In genomic region chr3:43621974-43622739, GRCh38 we compare ENCODE assay signal across 8 cellular contexts.
DNase-seq lines count a peak whose midpoint lies in the region; ATAC-seq and TF ChIP-seq lines count a peak whose summit lies in the region.

Gene ANO10 (minus strand): TSS chr3:43622011. CDS start chr3:43605852, 16,159 bp downstream.

- H3K4me1 Mint-ChIP-seq in nephron: peaks cover 17% of the 10 kb centered on the region

- peak; percentile 98 for ATAC-seq in stimulated activated naive CD8-positive, alpha-beta T cell treated with anti-CD3 and anti-CD28 coated beads, Interleukin-15, Interleukin-2, amounts not matched to agents 100 U/mL and 50 U/mL, for 24 hours

- TF ChIP-seq CTCF in MM.1S (IDR thresholded peaks at IDR 0.05; ENCODE audit: low read length) (no peak), nephron (IDR thresholded peaks at IDR 0.05; ENCODE audit: unreplicated experiment in 3 of 3) (no peak)

- no peaks in the 10 kb centered on the region for H3K27me3 ChIP-seq in HAP-1 (ENCODE audit: low read depth)
- no peaks in the 10 kb centered on the region for H3K27me3 ChIP-seq in MM.1S (replicated peaks; ENCODE audit: insufficient read depth, low read length)

- peak within 1 kb of the TSS; percentile 27; the same call in 1 of the 2 replicates for H3K27ac ChIP-seq in MM.1S (ENCODE audit: low read length)

- peak; percentile 97 to 99 for DNase-seq in HAP-1 (ENCODE audit: low spot score in 2 of 2)
- DNase-seq in MM.1S: peak; percentile 98
- peak; percentile 91 for DNase-seq in SIG-M5 (lab: John Stamatoyannopoulos, UW)
- peak; percentile 97 for DNase-seq in activated gamma-delta T cell treated with Interleukin-2 at 50 U/mL for 16 hours
- peak; percentile 99 for DNase-seq in fibroblast of the conjunctiva (ENCODE audit: low read depth)
- peak; percentile 99 for DNase-seq in stimulated activated naive CD8-positive, alpha-beta T cell treated with anti-CD3 and anti-CD28 coated beads, Interleukin-15, Interleukin-2, amounts not matched to agents 100 U/mL and 50 U/mL, for 24 hours

- H3K79me2 ChIP-seq in MM.1S (ENCODE audit: low read length): no peaks in the 10 kb centered on the region

- peak within 1 kb of the TSS; percentile 98 for H2AFZ ChIP-seq in MM.1S (ENCODE audit: low read length)

- no peaks in the 10 kb centered on the region for H4K20me1 ChIP-seq in MM.1S (ENCODE audit: insufficient read depth, low read length)

- H3F3A ChIP-seq in MM.1S (ENCODE audit: insufficient read depth, low read length): peaks cover 4% of the 10 kb centered on the region; the same call in 1 of the 2 replicates

- no peaks in the 10 kb centered on the region for H3K36me3 Mint-ChIP-seq in nephron (ENCODE audit: low read depth)

- H3K4me1 ChIP-seq in ES-I3 (ENCODE audit: insufficient read depth, low read length) (no peaks in the 10 kb centered on the region), HAP-1 (peaks cover 16% of the 10 kb centered on the region), MM.1S (ENCODE audit: low read length) (peaks cover 3% of the 10 kb centered on the region)

- H3K9me2 ChIP-seq in MM.1S (replicated peaks; ENCODE audit: insufficient read depth, low read length): no peaks in the 10 kb centered on the region

- H3K9me3 ChIP-seq in ES-I3 (ENCODE audit: control insufficient read depth, insufficient read depth, low read length): no peaks in the 10 kb centered on the region
- H3K9me3 ChIP-seq in HAP-1: no peaks in the 10 kb centered on the region
- no peaks in the 10 kb centered on the region for H3K9me3 ChIP-seq in MM.1S (replicated peaks; ENCODE audit: insufficient read depth, low read length)

- H3K4me2 ChIP-seq in MM.1S (ENCODE audit: low read depth, low read length): peak within 1 kb of the TSS; percentile 90

- H3K9ac ChIP-seq in ES-I3 (ENCODE audit: low read depth, low read length) (peak within 1 kb of the TSS; percentile 94), MM.1S (ENCODE audit: low read length) (peak within 1 kb of the TSS; percentile 68; the same call in 1 of the 2 replicates)

- H3K9me3 Mint-ChIP-seq in nephron: no peaks in the 10 kb centered on the region

- peak within 1 kb of the TSS; percentile 97 to 98 (median 98) for H3K27ac Mint-ChIP-seq in nephron

- H3K4me3 ChIP-seq in HAP-1 (peak within 1 kb of the TSS; percentile 78), MM.1S (ENCODE audit: low read length) (peak within 1 kb of the TSS; percentile 96)

- peaks cover 4% of the 10 kb centered on the region for H3K27me3 Mint-ChIP-seq in nephron (ENCODE audit: low read depth)

- no peaks in the 10 kb centered on the region for H3K36me3 ChIP-seq in ES-I3 (ENCODE audit: insufficient read depth, low read length)
- H3K36me3 ChIP-seq in HAP-1 (replicated peaks): no peaks in the 10 kb centered on the region
- H3K36me3 ChIP-seq in MM.1S (replicated peaks; ENCODE audit: insufficient read depth, low read length): no peaks in the 10 kb centered on the region

- in situ Hi-C loops in HAP-1 (cut with MboI; ENCODE audit: low sequenced_read_pairs): no loop called here

- H3K4me3 Mint-ChIP-seq in nephron: peak within 1 kb of the TSS; percentile 95 to 98 (median 96)

Comparison
In these comparisons a context has a peak if more than half of its experiments do, and no peak if none do; other contexts are left out.
1. Peak in every context shown above with its lines: DNase-seq, ATAC-seq, H3K4me3 ChIP-seq and H3K27ac ChIP-seq.